In genomic region chrX:50874878-50875277, GRCh38 we compare ENCODE assay signal across 22 cellular contexts. TPM values are rescaled to one million over a fixed set of nuclear protein-coding genes. Genes with fewer than 3 reads are reported as not detected.
A peak's percentile ranks its signal among the peaks of the same experiment; 100 is the strongest.
DNase-seq lines count a peak whose midpoint lies in the region; ATAC-seq and TF ChIP-seq lines count a peak whose summit lies in the region.
"Had no signal": no experiment of that assay in that cellular context is flagged by ENCODE, and none has a peak within 500 bp of the region (broad histone marks: within the 10 kb centered on the region; RNA-seq: fewer than 3 reads in every experiment).

No MANE protein-coding gene starts in this region.

- H3K9ac ChIP-seq in endodermal cell (ENCODE audit: extremely low read depth, low read length, poor library complexity, severe bottlenecking) = no peak overlapping the region

- H3K4me3 Mint-ChIP-seq in endodermal cell = no peak overlapping the region
- H3K4me3 Mint-ChIP-seq: CD4-positive, alpha-beta memory T cell had no signal

- H3K9me3 ChIP-seq in endodermal cell (ENCODE audit: control insufficient read depth, low read length) = no peaks in the 10 kb centered on the region
- H3K9me3 ChIP-seq: A549 had no signal

- H3K27ac ChIP-seq in endodermal cell (ENCODE audit: low read depth, low read length) = no peak overlapping the region
- H3K27ac ChIP-seq: 22Rv1, A549, C4-2B, HL-60 had no signal

- no peaks in the 10 kb centered on the region for H3K27me3 Mint-ChIP-seq in endodermal cell (ENCODE audit: insufficient read depth)

- TF ChIP-seq CTCF in endodermal cell (conservative IDR thresholded peaks at IDR 0.05) = no peak

- peaks cover 37% of the 10 kb centered on the region for H3K9me3 Mint-ChIP-seq in endodermal cell
- H3K9me3 Mint-ChIP-seq: CD4-positive, alpha-beta memory T cell had no signal

- H3K27ac Mint-ChIP-seq in endodermal cell = no peak overlapping the region
- H3K27ac Mint-ChIP-seq: CD4-positive, alpha-beta memory T cell had no signal

- no peak overlapping the region for H3K4me3 ChIP-seq in endodermal cell (ENCODE audit: low read length)
- H3K4me3 ChIP-seq: A549, GM12878 had no signal

- WGBS in endodermal cell (ENCODE audit: insufficient coverage in 1 of 2, insufficient read length in 1 of 2), 2 experiments = 81% methylated on average over 3 of the region's 3 CpGs; no CpG with 5 or more reads in 1 of the 2 experiments

- no peaks in the 10 kb centered on the region for H3K36me3 Mint-ChIP-seq in endodermal cell (ENCODE audit: low read depth)
- H3K36me3 Mint-ChIP-seq: CD4-positive, alpha-beta memory T cell had no signal

- no peaks in the 10 kb centered on the region for H3K27me3 ChIP-seq in endodermal cell (ENCODE audit: control insufficient read depth, insufficient read depth, low read length, poor library complexity, severe bottlenecking)

- no peak for ATAC-seq in GM21367 (IDR thresholded peaks at IDR 0.05; ENCODE audit: unreplicated experiment)
- ATAC-seq: A549, GM12878 had no signal

- DNase-seq in DMS 273 (lab: John Stamatoyannopoulos, UW; ENCODE audit: unreplicated experiment) (peak; percentile 12), DMS 273 treated with DMSO at 0.1 percent for 48 hours (lab: John Stamatoyannopoulos, UW) (no peak), endodermal cell (peak; percentile 44), iPS-NIHi11 (ENCODE audit: low spot score) (peak; percentile 18), HUDEP-2 (lab: John Stamatoyannopoulos, UW; ENCODE audit: unreplicated experiment in 76 of 76) (no peak), SIG-M5 (lab: John Stamatoyannopoulos, UW) (no peak)
- DNase-seq: AML-193; CD4-positive, alpha-beta memory T cell; DMS53; DND-41; EL; HCEC 1CT; IMR-90 had no signal

- no peaks in the 10 kb centered on the region for H3K36me3 ChIP-seq in endodermal cell (ENCODE audit: control insufficient read depth, insufficient read depth, low read length)

- H3K4me1 Mint-ChIP-seq in endodermal cell = peaks cover 13% of the 10 kb centered on the region
- H3K4me1 Mint-ChIP-seq: CD4-positive, alpha-beta memory T cell had no signal

- H3K4me1 ChIP-seq in endodermal cell (ENCODE audit: control insufficient read depth, insufficient read depth, low read length) = no peaks in the 10 kb centered on the region
- H3K4me1 ChIP-seq: A549 had no signal

RNA-seq across cellular contexts. Expression of gene BMP15, which starts 35.7 kb away (rescaled TPM):
- total RNA-seq in endodermal cell = not detected
- not detected for polyA plus RNA-seq in endodermal cell (2013, experiment 1 of 2)
- polyA plus RNA-seq in endodermal cell (2013, experiment 2 of 2) = not detected
- total RNA-seq: CD4-positive, alpha-beta memory T cell; G401; GM12878; HT1080; IMR-90 had no signal
- polyA plus RNA-seq: A549; BJ; CD4-positive, alpha-beta memory T cell; GM12878; IMR-90 had no signal

Comparison
In these comparisons a context has a peak if more than half of its experiments do, and no peak if none do; other contexts are left out.
1. DNase-seq: peak in DMS 273 (single experiment), endodermal cell (single experiment) and iPS-NIHi11 (single experiment); none in DMS 273 treated with DMSO at 0.1 percent for 48 hours (single experiment), HUDEP-2 (0 of 76) and SIG-M5 (single experiment).